Comparison of ENCODE assay signal across 8 cellular contexts in the genomic region with DNA sequence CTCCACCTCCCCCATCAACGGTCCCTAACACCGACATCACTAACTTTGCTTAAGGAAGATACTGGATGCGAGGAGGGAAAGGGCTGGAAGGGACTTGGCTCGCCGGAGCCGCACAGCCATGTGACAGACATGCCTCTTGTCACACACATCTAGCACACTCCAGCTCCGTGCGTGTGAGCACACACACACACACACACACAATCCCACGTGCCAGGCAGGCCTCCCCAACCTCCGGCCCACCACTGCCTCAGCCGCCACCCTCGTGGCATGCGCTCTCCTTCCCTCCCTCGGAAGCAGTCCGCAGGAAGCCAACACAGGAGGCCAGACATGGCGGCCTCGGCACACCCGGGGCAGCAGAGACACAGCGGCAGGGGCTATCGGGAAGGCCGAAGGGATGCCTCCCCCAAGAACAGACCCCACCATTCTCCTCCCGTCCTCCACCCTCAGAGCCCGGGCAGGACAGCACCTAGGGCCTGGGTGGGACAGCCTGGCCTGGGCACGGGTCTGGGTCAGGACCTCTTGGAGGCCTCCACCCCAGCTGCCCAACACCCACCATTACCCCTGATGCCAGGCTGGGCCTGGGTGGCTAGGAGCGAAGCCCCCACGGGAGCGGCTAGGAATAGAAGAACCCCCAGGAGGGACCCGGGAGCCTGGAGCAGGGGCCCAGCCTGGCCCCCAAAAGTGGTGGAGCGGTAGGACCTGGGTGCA. TPM values are rescaled to one million over a fixed set of nuclear protein-coding genes. Genes with fewer than 3 reads are reported as not detected.
DNase-seq lines count a peak whose midpoint lies in the region; ATAC-seq and TF ChIP-seq lines count a peak whose summit lies in the region.

No MANE protein-coding gene starts in this region.

- H3K79me2 ChIP-seq in Loucy (ENCODE audit: insufficient read depth, low read length), result peaks cover 57% of the 10 kb centered on the region

- ATAC-seq in left lung, result peak; percentile 3
- no peak for ATAC-seq in GM21576 (IDR thresholded peaks at IDR 0.05; ENCODE audit: unreplicated experiment)

- H3K27me3 Mint-ChIP-seq in CD14-positive monocyte (ENCODE audit: low read depth in 3 of 3), result peaks cover 1 to 4% (median 2%) of the 10 kb centered on the region in 3 donors

- no peak for DNase-seq in CD14-positive monocyte (ENCODE audit: low spot score)
- peak; percentile 74 to 75 for DNase-seq in activated T-cell treated with anti-CD3 and anti-CD28 coated beads, Interleukin-2, amount 50 U/mL, for 48 hours
- peak; percentile 53 to 85 for DNase-seq in left lung
- peak; percentile 37 to 43 for DNase-seq in stimulated activated CD8-positive, alpha-beta memory T cell treated with anti-CD3 and anti-CD28 coated beads, Interleukin-15, amount 100 ng/mL, for 48 hours (ENCODE audit: low read depth in 2 of 2)
- DNase-seq in H4 (ENCODE audit: low spot score), result no peak
- DNase-seq in retina, result no peak

- H3K36me3 ChIP-seq in Loucy (ENCODE audit: insufficient read depth, low read length) (no peaks in the 10 kb centered on the region), left lung (peaks cover 0 to 5% of the 10 kb centered on the region in 2 donors)

- peak overlapping the region; percentile 94 to 96 (median 95) for H3K27ac Mint-ChIP-seq in CD14-positive monocyte

- peak overlapping the region; percentile 81 for H3K4me3 ChIP-seq in Loucy (ENCODE audit: low read length, poor library complexity, severe bottlenecking)
- H3K4me3 ChIP-seq in left lung, result peak overlapping the region; percentile 27 to 80

- H3K9me2 ChIP-seq in Loucy (replicated peaks; ENCODE audit: low read depth, low read length), result no peaks in the 10 kb centered on the region

- H2AFZ ChIP-seq in Loucy (ENCODE audit: low read length), result peak overlapping the region; percentile 25; the same call in 1 of the 2 replicates

- no peak for TF ChIP-seq CTCF in CD14-positive monocyte (IDR thresholded peaks at IDR 0.05)
- TF ChIP-seq CTCF in Loucy (conservative IDR thresholded peaks at IDR 0.05; ENCODE audit: low read length), result no peak
- no peak for TF ChIP-seq CTCF in left lung (IDR thresholded peaks at IDR 0.05)

- peak overlapping the region; percentile 85 to 87 for H3K27ac ChIP-seq in left lung

- peaks cover 3% of the 10 kb centered on the region for H4K20me1 ChIP-seq in Loucy (ENCODE audit: insufficient read depth, low read length, poor library complexity, severe bottlenecking)

- H3K4me2 ChIP-seq in Loucy (ENCODE audit: low read depth, low read length, poor library complexity, severe bottlenecking), result peak overlapping the region; percentile 90

- H3K4me3 Mint-ChIP-seq in CD14-positive monocyte, result peak overlapping the region; percentile 83 to 97

- peak overlapping the region; percentile 97 for H3K9ac ChIP-seq in Loucy (ENCODE audit: low read depth, low read length, poor library complexity, severe bottlenecking)

- intact Hi-C loops in CD14-positive monocyte (cut with micrococcal nuclease) (no loop called here), left lung (cut with DNase I) (no loop called here)

- no peaks in the 10 kb centered on the region for H3K9me3 Mint-ChIP-seq in CD14-positive monocyte

- peaks cover 22 to 29% of the 10 kb centered on the region in 2 donors for H3K36me3 Mint-ChIP-seq in CD14-positive monocyte

- peaks cover 52% of the 10 kb centered on the region for H3K4me1 Mint-ChIP-seq in CD14-positive monocyte

- peaks cover 28% of the 10 kb centered on the region for H3K4me1 ChIP-seq in Loucy (ENCODE audit: insufficient read depth, low read length, poor library complexity, severe bottlenecking)
- H3K4me1 ChIP-seq in left lung, result peaks cover 20 to 54% of the 10 kb centered on the region in 2 donors

- H3K9me3 ChIP-seq in Loucy (ENCODE audit: insufficient read depth, low read depth, low read length), result no peaks in the 10 kb centered on the region
- no peaks in the 10 kb centered on the region for H3K9me3 ChIP-seq in left lung

- H3K27me3 ChIP-seq in Loucy (ENCODE audit: insufficient read depth, low read length, poor library complexity, severe bottlenecking), result no peaks in the 10 kb centered on the region
- H3K27me3 ChIP-seq in left lung, result no peaks in the 10 kb centered on the region

- no peaks in the 10 kb centered on the region for H3F3A ChIP-seq in Loucy (ENCODE audit: low read depth)

RNA-seq across cellular contexts. Expression of gene MFNG, which starts 1.0 kb away (rescaled TPM):
- polyA plus RNA-seq in CD14-positive monocyte, result 100 to 1,000 TPM; 181 to 196 TPM
- 10 to 100 TPM; 24.4 to 46.4 TPM for total RNA-seq in left lung
- 0.08 TPM in 1 of 2 replicates, not detected in the other for total RNA-seq in H4 (2014; rRNA removed; shearing (Covaris generic))

RNA-seq across cellular contexts. Expression of gene CARD10, which starts 34.1 kb away (rescaled TPM):
- polyA plus RNA-seq in CD14-positive monocyte, result not detected
- total RNA-seq in left lung, result 10 to 100 TPM; 10.3 to 13.6 TPM
- 2.8 and 3.9 TPM in 2 replicates for total RNA-seq in H4 (2014; rRNA removed; shearing (Covaris generic))

RNA-seq across cellular contexts. Expression of gene ELFN2, which starts 57.9 kb away (rescaled TPM):
- not detected for polyA plus RNA-seq in CD14-positive monocyte
- 1 to 10 TPM; 4.2 to 4.9 TPM for total RNA-seq in left lung
- total RNA-seq in H4 (2014; rRNA removed; shearing (Covaris generic)), result 0.29 and 0.41 TPM in 2 replicates

Comparison
In these comparisons a context has a peak if more than half of its experiments do, and no peak if none do; other contexts are left out.
1. DNase-seq: peak in activated T-cell treated with anti-CD3 and anti-CD28 coated beads, Interleukin-2, amount 50 U/mL, for 48 hours (2 of 2), left lung (2 of 2) and stimulated activated CD8-positive, alpha-beta memory T cell treated with anti-CD3 and anti-CD28 coated beads, Interleukin-15, amount 100 ng/mL, for 48 hours (2 of 2); none in CD14-positive monocyte (single experiment), H4 (single experiment) and retina (single experiment).
2. RNA of gene MFNG, which starts 1.0 kb away (total RNA-seq): 24.4 to 46.4 TPM in left lung; 0.08 TPM in H4; every median in the first group is over 10 times any median in the second.